ENCODE assay signal across 2 cellular contexts in genomic region chr19:46494936-46495788, GRCh38.
TF ChIP-seq lines count a peak whose summit lies in the region.

No MANE protein-coding gene starts in this region.

TF ChIP-seq in HepG2, 621 proteins besides CTCF, POLR2A, EP300 and RAD21:
- TF ChIP-seq BHLHE40 (IDR thresholded peaks at IDR 0.05; ENCODE audit: low read length) (no peak), ZNF687 (CRISPR knock-in tag; IDR thresholded peaks at IDR 0.05) (0 out of 2 replicates have a peak, but pooled peaks have one; percentile 12), CEBPB (IDR thresholded peaks at IDR 0.05; ENCODE audit: borderline replicate concordance, low read depth, low read length) (peak; percentile 24; the same call in 1 of the 2 replicates)

TF ChIP-seq in neural cell, 6 proteins besides CTCF, POLR2A, EP300 and RAD21:
- TF ChIP-seq SMC3 (conservative IDR thresholded peaks at IDR 0.05; ENCODE audit: poor library complexity) (no peak), POLR2AphosphoS5 (IDR thresholded peaks at IDR 0.05) (no peak), EZH2 (IDR thresholded peaks at IDR 0.05; ENCODE audit: borderline replicate concordance, insufficient read depth, low read length, poor library complexity, severe bottlenecking) (no peak)
